Comparison of ENCODE assay signal across 9 cellular contexts in the genomic region with DNA sequence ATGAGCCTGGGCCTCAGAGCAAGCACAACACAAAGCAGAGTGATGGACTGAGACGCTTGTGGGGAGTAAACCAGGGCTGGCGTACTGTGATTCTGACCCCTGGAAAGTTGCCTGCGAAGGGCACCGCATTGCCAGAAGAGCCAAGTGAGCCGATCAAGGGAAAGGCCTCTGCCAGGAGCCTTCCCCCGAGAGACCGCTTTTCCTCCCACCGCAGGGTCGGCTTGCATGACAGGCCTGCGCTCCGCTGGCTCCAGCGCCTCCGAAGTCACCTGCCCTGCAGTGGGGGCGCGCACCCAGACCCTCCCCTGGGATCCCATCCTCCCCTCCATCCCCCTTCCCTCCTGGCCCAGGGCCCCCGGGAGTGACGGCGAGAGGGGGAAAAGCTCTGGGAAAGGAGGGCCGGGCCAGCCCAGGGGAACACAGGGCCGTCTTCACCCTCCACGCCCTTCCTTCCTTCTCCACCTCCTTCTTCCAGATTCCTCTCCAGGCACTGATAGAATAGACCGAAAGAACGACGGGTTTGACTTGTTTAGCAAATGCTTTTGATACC.
DNase-seq lines count a peak whose midpoint lies in the region; ATAC-seq and TF ChIP-seq lines count a peak whose summit lies in the region.
"Had no signal": no experiment of that assay in that cellular context is flagged by ENCODE, and none has a peak within 500 bp of the region (broad histone marks: within the 10 kb centered on the region; RNA-seq: fewer than 3 reads in every experiment).

No MANE protein-coding gene starts in this region.

- H3K36me3 Mint-ChIP-seq in chondrocyte (ENCODE audit: low read depth), result no peaks in the 10 kb centered on the region

- TF ChIP-seq EP300 in tibial nerve (IDR thresholded peaks at IDR 0.05), result no peak

- no peaks in the 10 kb centered on the region for H3K36me3 ChIP-seq in tibial nerve

- H3K9me3 ChIP-seq in tibial nerve, result no peaks in the 10 kb centered on the region

- TF ChIP-seq CTCF in chondrocyte (IDR thresholded peaks at IDR 0.05) (no peak), lower leg skin (IDR thresholded peaks at IDR 0.05) (no peak), tibial nerve (IDR thresholded peaks at IDR 0.05) (no peak)

- WGBS in lower leg skin, 2 donors, result 5 to 14% methylated on average over 12 to 21 of the region's 24 CpGs
- 8 to 17% methylated on average over 18 to 24 of the region's 24 CpGs for WGBS in tibial nerve, 2 donors

- H3K4me3 ChIP-seq in lower leg skin (ENCODE audit: low read depth, poor library complexity, severe bottlenecking) (peak overlapping the region; percentile 38), tibial nerve (peak overlapping the region; percentile 36 to 59 (median 48))

- peaks cover 0 to 13% (median 8%) of the 10 kb centered on the region in 4 donors for H3K4me1 ChIP-seq in tibial nerve

- intact Hi-C loops in lower leg skin (cut with DNase I; ENCODE audit: low total_unique reads), result no loop called here

- H3K27me3 ChIP-seq in tibial nerve, result no peaks in the 10 kb centered on the region

- H3K27me3 Mint-ChIP-seq in chondrocyte (ENCODE audit: low read depth), result peaks cover 3% of the 10 kb centered on the region

- peak overlapping the region; percentile 80 for H3K4me3 Mint-ChIP-seq in chondrocyte (ENCODE audit: unreplicated experiment)

- no peak for TF ChIP-seq POLR2A in lower leg skin (IDR thresholded peaks at IDR 0.05)
- no peak for TF ChIP-seq POLR2A in tibial nerve (IDR thresholded peaks at IDR 0.05)

- H3K27ac ChIP-seq in tibial nerve, result peak overlapping the region; percentile 72 to 90 (median 84)
- H3K27ac ChIP-seq: 22Rv1 had no signal

- H3K4me1 Mint-ChIP-seq in chondrocyte (ENCODE audit: low read depth), result peaks cover 15% of the 10 kb centered on the region

- H3K27ac Mint-ChIP-seq in chondrocyte (ENCODE audit: unreplicated experiment), result peak overlapping the region; percentile 94

- peak; percentile 26 for ATAC-seq in HG02610 (IDR thresholded peaks at IDR 0.05; ENCODE audit: unreplicated experiment)
- no peak for ATAC-seq in HG03469 (IDR thresholded peaks at IDR 0.05; ENCODE audit: unreplicated experiment)

- peak; percentile 47 for DNase-seq in DMS 273 (lab: John Stamatoyannopoulos, UW; ENCODE audit: unreplicated experiment)
- DNase-seq in DMS 273 treated with DMSO at 0.1 percent for 48 hours (lab: John Stamatoyannopoulos, UW), result no peak
- DNase-seq in NCI-H2171 (lab: John Stamatoyannopoulos, UW), result peak; percentile 35
- no peak for DNase-seq in chondrocyte (ENCODE audit: low spot score)
- peak; percentile 15 to 87 for DNase-seq in lower leg skin (ENCODE audit: low spot score in 2 of 2)
- no peak for DNase-seq in tibial nerve (ENCODE audit: low spot score in 2 of 2)

- no peaks in the 10 kb centered on the region for H3K9me3 Mint-ChIP-seq in chondrocyte (ENCODE audit: low read depth)

Comparison
In these comparisons a context has a peak if more than half of its experiments do, and no peak if none do; other contexts are left out.
1. DNase-seq: peak in DMS 273 (single experiment), NCI-H2171 (single experiment) and lower leg skin (2 of 2); none in DMS 273 treated with DMSO at 0.1 percent for 48 hours (single experiment), chondrocyte (single experiment) and tibial nerve (0 of 2).